In the genomic region with DNA sequence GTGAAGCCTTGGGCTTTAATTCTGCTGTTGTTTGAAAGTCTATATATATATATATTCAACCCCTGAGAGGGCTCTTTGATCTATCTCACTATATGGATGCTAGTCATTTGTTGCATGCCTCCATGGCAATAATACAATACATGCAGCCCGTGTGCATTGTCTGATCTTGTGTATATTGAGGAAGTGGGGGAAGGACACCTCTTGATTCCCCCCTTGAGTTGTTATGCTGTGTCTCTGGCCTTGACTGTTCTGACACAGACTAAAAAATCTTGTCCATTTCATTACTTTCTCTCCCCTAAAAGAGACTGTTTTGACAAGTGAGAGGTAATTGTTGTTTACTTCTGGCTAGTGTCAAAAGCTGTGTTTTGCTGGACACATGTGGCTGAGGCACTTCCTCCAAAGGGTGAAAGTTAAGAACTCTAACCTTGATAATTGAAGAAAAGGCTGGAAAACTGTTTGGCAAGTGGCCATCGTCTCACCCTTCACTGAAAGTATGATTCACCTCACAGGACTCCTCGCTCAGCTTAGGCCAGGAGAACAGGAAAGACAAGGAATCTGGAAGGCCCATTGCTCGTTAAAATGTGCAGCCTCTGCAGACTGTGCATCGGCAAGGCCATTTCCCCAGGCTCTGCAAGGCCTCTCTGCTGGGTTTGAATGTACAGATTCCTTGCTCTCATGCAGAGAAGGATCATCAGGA, we compare ENCODE assay signal across 14 cellular contexts.
DNase-seq lines count a peak whose midpoint lies in the region; ATAC-seq and TF ChIP-seq lines count a peak whose summit lies in the region.
"Had no signal": no experiment of that assay in that cellular context is flagged by ENCODE, and none has a peak within 500 bp of the region (broad histone marks: within the 10 kb centered on the region; RNA-seq: fewer than 3 reads in every experiment).

No MANE protein-coding gene starts in this region.

- no peaks in the 10 kb centered on the region for H3K27me3 ChIP-seq in CD8-positive, alpha-beta T cell (ENCODE audit: insufficient read depth, low read length)
- H3K27me3 ChIP-seq: esophagus muscularis mucosa had no signal

- no peaks in the 10 kb centered on the region for H3K9me3 ChIP-seq in CD8-positive, alpha-beta T cell (ENCODE audit: low read length)
- H3K9me3 ChIP-seq: esophagus muscularis mucosa had no signal

- H3K27me3 Mint-ChIP-seq in CD8-positive, alpha-beta T cell (ENCODE audit: low read depth) = no peaks in the 10 kb centered on the region
- H3K27me3 Mint-ChIP-seq: activated B cell treated with CpG ODN at 0.5 μM for 24 hours; activated naive CD4-positive, alpha-beta T cell treated with anti-CD3 and anti-CD28 coated beads, Interleukin-2, amount 50 U/mL, for 24 hours; naive B cell had no signal

- POLR2A ChIA-PET in CD8-positive, alpha-beta T cell (lab: Charles Lee) = no interaction called here

- H3K4me1 ChIP-seq in CD8-positive, alpha-beta T cell (ENCODE audit: insufficient read depth, low read length) = no peaks in the 10 kb centered on the region

- DNase-seq in AG10803 (ENCODE audit: low read depth) (peak; percentile 72), LoVo (ENCODE audit: low spot score) (peak; percentile 94), dedifferentiated amniotic fluid mesenchymal stem cell (ENCODE audit: extremely low spot score) (peak; percentile 52), mucosa of gallbladder (ENCODE audit: low spot score) (peak; percentile 89), activated gamma-delta T cell treated with Interleukin-2 at 50 U/mL for 16 hours (no peak), NCI-H1930 (lab: John Stamatoyannopoulos, UW) (no peak)
- no peak for DNase-seq in CD8-positive, alpha-beta T cell
- DNase-seq: activated B cell treated with CpG ODN at 0.5 μM for 24 hours; naive B cell; NK-92 treated with Interleukin-12 subunit alpha and Interleukin-12 subunit beta, amount 100 ng/mL, for 24 hours had no signal

- H3K27ac ChIP-seq in CD8-positive, alpha-beta T cell (ENCODE audit: low read depth, low read length) = no peak overlapping the region
- H3K27ac ChIP-seq: esophagus muscularis mucosa had no signal

- no peak overlapping the region for H3K27ac Mint-ChIP-seq in CD8-positive, alpha-beta T cell
- H3K27ac Mint-ChIP-seq: activated B cell treated with CpG ODN at 0.5 μM for 24 hours; activated naive CD4-positive, alpha-beta T cell treated with anti-CD3 and anti-CD28 coated beads, Interleukin-2, amount 50 U/mL, for 24 hours; naive B cell had no signal

- TF ChIP-seq CTCF in AG10803 (conservative IDR thresholded peaks at IDR 0.05; ENCODE audit: low read length) = no peak
- no peak for TF ChIP-seq CTCF in CD8-positive, alpha-beta T cell (IDR thresholded peaks at IDR 0.05)

- H3K4me3 ChIP-seq in AG10803 (ENCODE audit: low read length) = no peak overlapping the region
- H3K4me3 ChIP-seq in CD8-positive, alpha-beta T cell (ENCODE audit: low read depth, low read length) = no peak overlapping the region
- H3K4me3 ChIP-seq: esophagus muscularis mucosa, K562 had no signal

- no peak for ATAC-seq in CD8-positive, alpha-beta T cell
- no peak for ATAC-seq in HG03565 (IDR thresholded peaks at IDR 0.05; ENCODE audit: unreplicated experiment)
- ATAC-seq: K562 had no signal

- no peaks in the 10 kb centered on the region for H3K4me1 Mint-ChIP-seq in CD8-positive, alpha-beta T cell (ENCODE audit: low read depth)
- H3K4me1 Mint-ChIP-seq: activated B cell treated with CpG ODN at 0.5 μM for 24 hours; activated naive CD4-positive, alpha-beta T cell treated with anti-CD3 and anti-CD28 coated beads, Interleukin-2, amount 50 U/mL, for 24 hours; naive B cell had no signal

- no peaks in the 10 kb centered on the region for H3K36me3 ChIP-seq in CD8-positive, alpha-beta T cell (ENCODE audit: insufficient read depth, low read length)
- H3K36me3 ChIP-seq: esophagus muscularis mucosa had no signal

- intact Hi-C loops in CD8-positive, alpha-beta T cell (cut with DNase I, micrococcal nuclease) = no loop called here

- H3K9me3 Mint-ChIP-seq in CD8-positive, alpha-beta T cell = peaks cover 3% of the 10 kb centered on the region

- no peaks in the 10 kb centered on the region for H3K36me3 Mint-ChIP-seq in CD8-positive, alpha-beta T cell
- H3K36me3 Mint-ChIP-seq: activated naive CD4-positive, alpha-beta T cell treated with anti-CD3 and anti-CD28 coated beads, Interleukin-2, amount 50 U/mL, for 24 hours; naive B cell had no signal

- CTCF ChIA-PET in CD8-positive, alpha-beta T cell (lab: Charles Lee) = no interaction called here

- H3K4me3 Mint-ChIP-seq in CD8-positive, alpha-beta T cell = no peak overlapping the region
- H3K4me3 Mint-ChIP-seq: activated B cell treated with CpG ODN at 0.5 μM for 24 hours; activated naive CD4-positive, alpha-beta T cell treated with anti-CD3 and anti-CD28 coated beads, Interleukin-2, amount 50 U/mL, for 24 hours; naive B cell had no signal

Comparison
In these comparisons a context has a peak if more than half of its experiments do, and no peak if none do; other contexts are left out.
1. DNase-seq: peak in AG10803 (single experiment), LoVo (single experiment), dedifferentiated amniotic fluid mesenchymal stem cell (single experiment) and mucosa of gallbladder (single experiment); none in CD8-positive, alpha-beta T cell (0 of 7), activated gamma-delta T cell treated with Interleukin-2 at 50 U/mL for 16 hours (single experiment) and NCI-H1930 (0 of 2).